In the genomic region with DNA sequence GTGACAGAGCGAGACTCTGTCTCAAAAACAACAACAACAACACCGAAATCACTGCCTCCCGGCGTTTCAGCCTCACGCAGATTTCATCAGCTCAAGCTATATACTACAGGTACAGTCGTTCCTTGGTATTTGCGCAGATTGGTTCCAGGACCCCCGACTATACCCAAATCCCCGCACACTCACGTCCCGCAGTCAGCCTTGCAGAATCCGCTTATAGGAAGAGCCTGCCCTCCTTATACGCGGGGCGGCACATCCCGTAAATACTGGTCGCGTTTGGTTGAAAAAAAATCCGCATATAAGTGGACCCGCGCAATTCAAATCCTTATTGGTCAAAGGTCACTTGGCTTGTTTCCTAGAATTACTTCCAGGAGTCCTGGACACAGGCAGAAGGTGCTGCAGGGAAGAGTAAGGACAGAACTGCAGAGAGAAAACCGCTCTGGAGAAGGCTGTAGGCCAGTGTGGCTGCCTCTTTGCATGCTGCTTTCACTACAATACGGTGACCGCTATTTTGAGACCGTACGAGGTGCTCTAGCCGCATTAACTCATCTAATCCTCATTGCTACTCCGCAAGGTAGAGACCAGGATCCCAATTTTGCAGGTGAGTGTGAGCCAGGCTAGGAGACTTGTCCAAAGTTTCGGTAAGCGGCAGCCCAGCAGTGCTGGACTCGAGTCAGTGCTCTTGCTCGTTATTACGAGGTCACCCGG, we compare ENCODE assay signal across 6 cellular contexts. TPM values are rescaled to one million over a fixed set of nuclear protein-coding genes. Genes with fewer than 3 reads are reported as not detected.
DNase-seq lines count a peak whose midpoint lies in the region; FAIRE-seq and TF ChIP-seq lines count a peak whose summit lies in the region.

No MANE protein-coding gene starts in this region.

- peaks cover 45% of the 10 kb centered on the region for H3K36me3 ChIP-seq in SJSA1

- H3K4me1 ChIP-seq in SJSA1 (replicated peaks), result peaks cover 8% of the 10 kb centered on the region; the same call in 1 of the 2 replicates

- DNase-seq in GM12892 (ENCODE audit: insufficient read length) (peak; percentile 25), SJSA1 (ENCODE audit: low read depth in 1 of 2, low spot score in 2 of 2) (peak in 1 of 2 experiments; percentile 30), epidermal melanocyte (ENCODE audit: insufficient read length, low spot score) (no peak), head of caudate nucleus (no peak), retina (no peak)

- H3K9me3 ChIP-seq in SJSA1 (replicated peaks) (no peaks in the 10 kb centered on the region), iPS-18c (ENCODE audit: control insufficient read depth, insufficient read depth, low read length) (no peaks in the 10 kb centered on the region)

- intact Hi-C loops in head of caudate nucleus (cut with DNase I), result loop anchor here (2.0 to 10.0 kb wide), 2 partner anchors 37 to 49 kb away; a partner anchor contains a TSS

- peak overlapping the region; percentile 80 for H3K4me3 ChIP-seq in SJSA1
- H3K4me3 ChIP-seq in iPS-18c (ENCODE audit: insufficient read depth, low read depth, low read length), result peak overlapping the region; percentile 98

- peak overlapping the region; percentile 54 for H3K27ac ChIP-seq in SJSA1

- no peak for FAIRE-seq in GM12892 (lab: Jason Lieb, UNC)

- TF ChIP-seq POLR2A in GM12892 (IDR thresholded peaks at IDR 0.05; ENCODE audit: low read depth, low read length), result no peak

- H3K27me3 ChIP-seq in SJSA1 (replicated peaks), result no peaks in the 10 kb centered on the region

RNA-seq across cellular contexts. Expression of a gene that starts 0.7 kb away (rescaled TPM):
- 143 TPM for polyA plus RNA-seq in GM12892 (2012; ENCODE audit: missing spikeins)
- 140 and 184 TPM in 2 replicates for total RNA-seq in SJSA1 (2014; rRNA removed; shearing (Covaris generic))

RNA-seq across cellular contexts. Expression of a gene that starts 37.9 kb away (rescaled TPM):
- 20.8 TPM for polyA plus RNA-seq in GM12892 (2012; ENCODE audit: missing spikeins)
- 88.0 and 173 TPM in 2 replicates for total RNA-seq in SJSA1 (2014; rRNA removed; shearing (Covaris generic))

RNA-seq across cellular contexts. Expression of a gene that starts 38.2 kb away (rescaled TPM):
- 20.7 TPM for polyA plus RNA-seq in GM12892 (2012; ENCODE audit: missing spikeins)
- total RNA-seq in SJSA1 (2014; rRNA removed; shearing (Covaris generic)), result 48.4 and 51.2 TPM in 2 replicates

RNA-seq across cellular contexts. Expression of a gene that starts 45.7 kb away (rescaled TPM):
- 15.4 TPM for polyA plus RNA-seq in GM12892 (2012; ENCODE audit: missing spikeins)
- total RNA-seq in SJSA1 (2014; rRNA removed; shearing (Covaris generic)), result 9.7 and 12.4 TPM in 2 replicates

RNA-seq across cellular contexts. Expression of a gene that starts 45.9 kb away (rescaled TPM):
- polyA plus RNA-seq in GM12892 (2012; ENCODE audit: missing spikeins), result 57.2 TPM
- total RNA-seq in SJSA1 (2014; rRNA removed; shearing (Covaris generic)), result 22.4 and 57.8 TPM in 2 replicates
